Comparison of ENCODE assay signal across 16 cellular contexts in the genomic region with DNA sequence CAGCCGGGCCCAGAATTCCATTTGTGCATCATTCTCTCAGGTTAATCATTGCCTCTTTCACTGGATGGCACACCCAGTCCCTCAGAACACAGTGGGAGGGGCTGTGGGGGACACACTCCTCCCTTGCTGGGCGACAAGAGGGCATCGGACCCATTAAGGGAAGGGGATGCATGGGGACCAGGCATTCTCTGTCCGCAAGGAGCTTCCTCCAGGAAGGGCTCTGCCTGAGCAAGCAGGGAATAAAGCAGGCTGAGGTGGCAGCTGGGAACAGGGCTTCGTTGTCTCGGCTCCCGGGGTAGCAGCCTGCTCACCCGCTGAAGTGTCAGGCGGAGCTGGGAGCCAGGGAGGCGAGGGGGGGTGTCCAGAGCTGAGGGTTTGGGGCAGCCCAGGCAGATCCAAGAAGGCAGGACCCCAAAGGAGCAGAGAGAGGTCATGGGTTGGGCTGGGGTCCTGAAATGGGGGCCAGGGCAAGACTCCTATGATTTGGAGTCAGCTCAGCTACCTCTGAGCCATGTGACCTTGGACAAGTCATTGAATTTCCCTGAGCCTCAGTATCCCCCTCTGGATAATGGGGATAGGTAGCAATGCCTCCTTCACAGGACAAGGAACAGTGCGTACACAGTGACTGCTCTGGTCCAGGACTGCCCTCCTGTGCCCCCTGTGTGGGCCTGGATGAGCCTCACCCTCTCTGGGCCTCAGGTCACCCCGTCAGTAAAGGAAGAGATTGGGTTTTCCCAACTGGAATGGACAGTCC. TPM values are rescaled to one million over a fixed set of nuclear protein-coding genes. Genes with fewer than 3 reads are reported as not detected.
DNase-seq lines count a peak whose midpoint lies in the region; ATAC-seq, FAIRE-seq and TF ChIP-seq lines count a peak whose summit lies in the region.
"Had no signal": no experiment of that assay in that cellular context is flagged by ENCODE, and none has a peak within 500 bp of the region (broad histone marks: within the 10 kb centered on the region; RNA-seq: fewer than 3 reads in every experiment).

No MANE protein-coding gene starts in this region.

- ATAC-seq in A549 = peak; percentile 45 to 67

- peaks cover 9% of the 10 kb centered on the region for H3K4me1 Mint-ChIP-seq in nephron
- peaks cover 11% of the 10 kb centered on the region for H3K4me1 Mint-ChIP-seq in activated T-cell treated with anti-CD3 and anti-CD28 coated beads, Interleukin-2, amount 50 U/mL, for 24 hours (ENCODE audit: low read depth)

- H3K27ac ChIP-seq in A549 = peak overlapping the region; percentile 98
- H3K27ac ChIP-seq: cardiac muscle cell, neutrophil had no signal

- peak overlapping the region; percentile 34 to 80 (median 53) for H3K4me3 Mint-ChIP-seq in nephron
- H3K4me3 Mint-ChIP-seq in activated T-cell treated with anti-CD3 and anti-CD28 coated beads, Interleukin-2, amount 50 U/mL, for 24 hours = no peak overlapping the region
- H3K4me3 Mint-ChIP-seq: activated CD4-positive, alpha-beta memory T cell treated with anti-CD3 and anti-CD28 coated beads for 36 hours; HFFc6 had no signal

- H3K36me3 Mint-ChIP-seq in nephron (ENCODE audit: low read depth) = peaks cover 15% of the 10 kb centered on the region
- H3K36me3 Mint-ChIP-seq in activated T-cell treated with anti-CD3 and anti-CD28 coated beads, Interleukin-2, amount 50 U/mL, for 24 hours (ENCODE audit: low read depth) = no peaks in the 10 kb centered on the region

- peak overlapping the region in 2 of 3 experiments; percentile 59 to 83 for H3K27ac Mint-ChIP-seq in nephron
- H3K27ac Mint-ChIP-seq in activated T-cell treated with anti-CD3 and anti-CD28 coated beads, Interleukin-2, amount 50 U/mL, for 24 hours = no peak overlapping the region
- H3K27ac Mint-ChIP-seq: activated CD4-positive, alpha-beta memory T cell treated with anti-CD3 and anti-CD28 coated beads for 36 hours; HFFc6 had no signal

- H3K9me3 Mint-ChIP-seq in nephron = no peaks in the 10 kb centered on the region
- no peaks in the 10 kb centered on the region for H3K9me3 Mint-ChIP-seq in activated T-cell treated with anti-CD3 and anti-CD28 coated beads, Interleukin-2, amount 50 U/mL, for 24 hours
- H3K9me3 Mint-ChIP-seq: activated CD4-positive, alpha-beta memory T cell treated with anti-CD3 and anti-CD28 coated beads for 36 hours; HFFc6 had no signal

- POLR2A ChIA-PET in A549 (lab: Yijun Ruan, JAX) = interaction anchor here (1.5 kb wide), 1 partner anchor 13 kb away, joined by 4 read pairs; no protein-coding TSS in a partner anchor

- peaks cover 29% of the 10 kb centered on the region for H3K27me3 Mint-ChIP-seq in nephron (ENCODE audit: low read depth)
- no peaks in the 10 kb centered on the region for H3K27me3 Mint-ChIP-seq in activated T-cell treated with anti-CD3 and anti-CD28 coated beads, Interleukin-2, amount 50 U/mL, for 24 hours
- H3K27me3 Mint-ChIP-seq: activated CD4-positive, alpha-beta memory T cell treated with anti-CD3 and anti-CD28 coated beads for 36 hours had no signal

- TF ChIP-seq POLR2A in A549 (IDR thresholded peaks at IDR 0.05; ENCODE audit: low read length) = no peak

- no peaks in the 10 kb centered on the region for H3K9me3 ChIP-seq in A549
- H3K9me3 ChIP-seq: neutrophil had no signal

- FAIRE-seq in A549 (lab: Jason Lieb, UNC) (no peak), frontal cortex (lab: Jason Lieb, UNC) (no peak)
- FAIRE-seq: GM12892, keratinocyte had no signal

- peak; percentile 33 to 41 for DNase-seq in A549 (ENCODE audit: low read depth in 1 of 2, low spot score in 1 of 2)
- DNase-seq in NCI-H2171 treated with DMSO at 0.1 percent for 48 hours (lab: John Stamatoyannopoulos, UW) = peak; percentile 64
- peak; percentile 41 to 51 for DNase-seq in frontal cortex (ENCODE audit: low spot score in 2 of 2)
- no peak for DNase-seq in OCI-M2 (lab: John Stamatoyannopoulos, UW; ENCODE audit: unreplicated experiment)
- no peak for DNase-seq in SIG-M5 treated with dmso at 0.1 percent for 504 hours (lab: John Stamatoyannopoulos, UW; ENCODE audit: unreplicated experiment)
- DNase-seq in activated T-cell treated with anti-CD3 and anti-CD28 coated beads, Interleukin-2, amount 50 U/mL, for 24 hours = no peak
- DNase-seq in Kasumi-1 (lab: John Stamatoyannopoulos, UW) = no peak
- DNase-seq: activated CD4-positive, alpha-beta memory T cell treated with anti-CD3 and anti-CD28 coated beads for 36 hours; activated effector memory CD4-positive, alpha-beta T cell treated with anti-CD3 and anti-CD28 coated beads, Interleukin-2, amount 50 U/mL, for 16 hours; HFFc6; NCI-H2081 treated with DMSO at 0.1 percent for 48 hours had no signal

- peak overlapping the region; percentile 99 for H3K4me2 ChIP-seq in A549

- peaks cover 38% of the 10 kb centered on the region for H3K4me1 ChIP-seq in A549

- no peak for TF ChIP-seq EP300 in A549 (IDR thresholded peaks at IDR 0.05)

- WGBS in A549 (ENCODE audit: missing lambda C conversion rate) = 15% methylated on average over 9 of the region's 12 CpGs

- no peak for TF ChIP-seq CTCF in A549 (IDR thresholded peaks at IDR 0.05)
- TF ChIP-seq CTCF in nephron (IDR thresholded peaks at IDR 0.05; ENCODE audit: unreplicated experiment in 3 of 3) = no peak

- no peak for TF ChIP-seq RAD21 in A549 (conservative IDR thresholded peaks at IDR 0.05 in 1 of 2, IDR thresholded peaks at IDR 0.05 in 1 of 2)

- peak overlapping the region; percentile 9; the same call in 1 of the 3 replicates for H3K4me3 ChIP-seq in A549
- H3K4me3 ChIP-seq: cardiac muscle cell had no signal

- CTCF ChIA-PET in A549 (lab: Yijun Ruan, JAX) = interaction anchor here (0.5 to 1.6 kb wide), 4 partner anchors 18 to 128 kb away, joined by 3 to 4 read pairs (median 3); no protein-coding TSS in a partner anchor

TF ChIP-seq in A549, 52 proteins besides CTCF, POLR2A, EP300 and RAD21 (continues in another document):
- TF ChIP-seq JUNB (IDR thresholded peaks at IDR 0.05) (no peak), PHF8 (IDR thresholded peaks at IDR 0.05; ENCODE audit: borderline replicate concordance, low read depth) (no peak), ZC3H11A (IDR thresholded peaks at IDR 0.05) (no peak), CEBPB (IDR thresholded peaks at IDR 0.05) (no peak), RNF2 (IDR thresholded peaks at IDR 0.05; ENCODE audit: borderline replicate concordance, low read depth) (no peak), JUN (IDR thresholded peaks at IDR 0.05) (no peak), ESRRA (IDR thresholded peaks at IDR 0.05; ENCODE audit: borderline replicate concordance, low read length) (0 out of 2 replicates have a peak, but pooled peaks have one; percentile 19), HES2 (IDR thresholded peaks at IDR 0.05) (no peak), HOXB13 (CRISPR knock-in tag; IDR thresholded peaks at IDR 0.05; ENCODE audit: low read depth) (no peak), POLR2AphosphoS2 (conservative IDR thresholded peaks at IDR 0.05; ENCODE audit: low read length) (no peak), HOXB5 (CRISPR knock-in tag; IDR thresholded peaks at IDR 0.05) (no peak), ZFP36 (IDR thresholded peaks at IDR 0.05; ENCODE audit: borderline replicate concordance, partially characterized antibody) (no peak)

RNA-seq across cellular contexts. Expression of gene GAL3ST1, which starts 1.4 kb away (rescaled TPM):
- polyA plus RNA-seq in A549 (2011; rRNA removed) (8.7 and 10.8 TPM in 2 replicates), A549 (2017; fragmentation: RNase III; extraction: RNeasy Plus Mini Kit Qiagen cat#74134 plus additional on column Dnase treatment) (10.4 to 14.0 TPM (median 12.5 TPM) in 3 replicates)
- polyA plus RNA-seq in A549 (2012; cell fraction: cytosol; rRNA removed) = 22.6 and 33.3 TPM in 2 replicates
- polyA plus RNA-seq in A549 (2012; cell fraction: nucleus; rRNA removed) = 26.5 and 45.0 TPM in 2 replicates
- 3.7 and 7.6 TPM in 2 replicates for polyA minus RNA-seq in A549 (2011; rRNA and poly(A)+ RNA removed)
- total RNA-seq in frontal cortex = 1.2 TPM
- total RNA-seq: activated CD4-positive, alpha-beta memory T cell treated with anti-CD3 and anti-CD28 coated beads for 36 hours; HFFc6 had no signal
- polyA plus RNA-seq: keratinocyte had no signal

RNA-seq across cellular contexts. Expression of gene PES1, which starts 18.7 kb away (rescaled TPM):
- polyA plus RNA-seq in A549 (2011; rRNA removed) = 107 and 131 TPM in 2 replicates
- 142 and 175 TPM in 2 replicates for polyA plus RNA-seq in A549 (2012; cell fraction: cytosol; rRNA removed)
- polyA plus RNA-seq in A549 (2012; cell fraction: nucleus; rRNA removed) = 231 and 283 TPM in 2 replicates
- polyA plus RNA-seq in A549 (2017; fragmentation: RNase III; extraction: RNeasy Plus Mini Kit Qiagen cat#74134 plus additional on column Dnase treatment) = 111 to 116 TPM (median 111 TPM) in 3 replicates
- 211 and 221 TPM in 2 replicates for polyA minus RNA-seq in A549 (2011; rRNA and poly(A)+ RNA removed)
- 52.2 TPM for total RNA-seq in frontal cortex

RNA-seq across cellular contexts. Expression of gene SEC14L6, which starts 26.5 kb away (rescaled TPM):
- polyA plus RNA-seq in A549 (2011; rRNA removed) (not detected in 2 replicates), A549 (2017; fragmentation: RNase III; extraction: RNeasy Plus Mini Kit Qiagen cat#74134 plus additional on column Dnase treatment) (not detected in 3 replicates)
- polyA plus RNA-seq in A549 (2012; cell fraction: cytosol; rRNA removed) = not detected in 2 replicates
- polyA plus RNA-seq in A549 (2012; cell fraction: nucleus; rRNA removed) = 0.02 TPM in 1 of 2 replicates, not detected in the other
- not detected in 2 replicates for polyA minus RNA-seq in A549 (2011; rRNA and poly(A)+ RNA removed)
- 0.82 TPM for total RNA-seq in frontal cortex
- total RNA-seq: HFFc6 had no signal
- polyA plus RNA-seq: keratinocyte had no signal

RNA-seq across cellular contexts. Expression of gene TCN2, which starts 34.0 kb away (rescaled TPM):
- polyA plus RNA-seq in A549 (2011; rRNA removed) (4.3 and 5.6 TPM in 2 replicates), A549 (2017; fragmentation: RNase III; extraction: RNeasy Plus Mini Kit Qiagen cat#74134 plus additional on column Dnase treatment) (3.8 to 4.2 TPM (median 3.9 TPM) in 3 replicates)
- polyA plus RNA-seq in A549 (2012; cell fraction: cytosol; rRNA removed) = 2.9 and 3.6 TPM in 2 replicates
- 5.3 and 5.7 TPM in 2 replicates for polyA plus RNA-seq in A549 (2012; cell fraction: nucleus; rRNA removed)
- 7.1 and 10.1 TPM in 2 replicates for polyA minus RNA-seq in A549 (2011; rRNA and poly(A)+ RNA removed)
- total RNA-seq in frontal cortex = 11.0 TPM

Comparison
In these comparisons a context has a peak if more than half of its experiments do, and no peak if none do; other contexts are left out.
1. DNase-seq: peak in A549 (2 of 2), NCI-H2171 treated with DMSO at 0.1 percent for 48 hours (single experiment) and frontal cortex (2 of 2); none in OCI-M2 (single experiment), SIG-M5 treated with dmso at 0.1 percent for 504 hours (single experiment), activated T-cell treated with anti-CD3 and anti-CD28 coated beads, Interleukin-2, amount 50 U/mL, for 24 hours (single experiment) and Kasumi-1 (0 of 2).